Comparison of ENCODE assay signal across 1 cellular context in genomic region chr6:112029045-112029822, GRCh38.
TF ChIP-seq lines count a peak whose summit lies in the region.

No MANE protein-coding gene starts in this region.

TF ChIP-seq in HEK293, 187 proteins besides CTCF, POLR2A, EP300 and RAD21 (continued from another document):
- TF ChIP-seq ZNF280D (tag by site-specific recombination; IDR thresholded peaks at IDR 0.05) (no peak), TRIM28 (IDR thresholded peaks at IDR 0.05; ENCODE audit: borderline replicate concordance, low read length) (peak; percentile 51; the same call in 1 of the 2 replicates), ZBTB1 (tag by site-specific recombination; IDR thresholded peaks at IDR 0.05) (no peak), ZBTB17 (tag by site-specific recombination; IDR thresholded peaks at IDR 0.05) (peak; percentile 85), ZFP37 (tag by site-specific recombination; IDR thresholded peaks at IDR 0.05) (no peak), ZNF18 (tag by site-specific recombination; IDR thresholded peaks at IDR 0.05) (no peak)
